Comparison of ENCODE assay signal across 17 cellular contexts in genomic region chr2:196729418-196729817, GRCh38.
DNase-seq lines count a peak whose midpoint lies in the region; ATAC-seq, FAIRE-seq and TF ChIP-seq lines count a peak whose summit lies in the region.
"Had no signal": no experiment of that assay in that cellular context is flagged by ENCODE, and none has a peak within 500 bp of the region (broad histone marks: within the 10 kb centered on the region; RNA-seq: fewer than 3 reads in every experiment).

No MANE protein-coding gene starts in this region.

- peak overlapping the region; percentile 76 for H3K27ac ChIP-seq in HepG2 (ENCODE audit: extremely low read length, insufficient read depth, low read length)
- H3K27ac ChIP-seq in mammary epithelial cell (ENCODE audit: insufficient read depth, low read depth, low read length): no peak overlapping the region
- H3K27ac ChIP-seq: 22Rv1, BLaER1 had no signal

- H2AFZ ChIP-seq in HepG2 (ENCODE audit: low read length) (peak overlapping the region; percentile 55), mammary epithelial cell (ENCODE audit: low read depth, low read length) (no peak overlapping the region)
- H2AFZ ChIP-seq: GM23338 had no signal

- H3K4me2 ChIP-seq in HepG2 (ENCODE audit: low read depth, low read length): peak overlapping the region; percentile 41
- no peak overlapping the region for H3K4me2 ChIP-seq in mammary epithelial cell (ENCODE audit: insufficient read depth, low read depth, low read length)
- H3K4me2 ChIP-seq: BLaER1, GM23338 had no signal

- CTCF ChIA-PET in HepG2 (lab: Yijun Ruan, JAX; ENCODE audit: low intra/inter-chr PET ratio, low total read pairs): no interaction called here
- CTCF ChIA-PET in mammary epithelial cell (lab: Charles Lee; ENCODE audit: low non-redundant PET): no interaction called here

- H3K9ac ChIP-seq in HepG2 (ENCODE audit: insufficient read depth, low read depth, low read length) (no peak overlapping the region), mammary epithelial cell (ENCODE audit: insufficient read depth, low read length) (no peak overlapping the region)
- H3K9ac ChIP-seq: BLaER1 had no signal

- H3K4me1 ChIP-seq in HepG2 (ENCODE audit: insufficient read depth, low read length) (peaks cover 21% of the 10 kb centered on the region), mammary epithelial cell (ENCODE audit: insufficient read depth, low read length) (no peaks in the 10 kb centered on the region)
- H3K4me1 ChIP-seq: BLaER1 had no signal

- TF ChIP-seq EP300 in HepG2 (IDR thresholded peaks at IDR 0.05; ENCODE audit: low read depth in 2 of 2, low read length in 2 of 2) (peak in 1 of 2 experiments; percentile 59; a peak in 1 of 4 replicates), HepG2 (CRISPR knock-in tag; IDR thresholded peaks at IDR 0.05; ENCODE audit: borderline replicate concordance) (no peak)

- H4K20me1 ChIP-seq in HepG2 (ENCODE audit: insufficient read depth, low read length): no peaks in the 10 kb centered on the region
- H4K20me1 ChIP-seq in mammary epithelial cell (ENCODE audit: insufficient read depth, low read length): no peaks in the 10 kb centered on the region
- H4K20me1 ChIP-seq: BLaER1 had no signal

- no peak for TF ChIP-seq RAD21 in HepG2 (CRISPR knock-in tag; IDR thresholded peaks at IDR 0.05)

- POLR2A ChIA-PET in HepG2 (lab: Yijun Ruan, JAX): interaction anchor here (1.2 to 2.0 kb wide), 4 partner anchors 10 to 90 kb away, joined by 3 to 10 read pairs (median 6); partner anchors contain the start of genes CCDC150 and GTF3C3

- intact Hi-C loops in HepG2 (cut with micrococcal nuclease; ENCODE audit: unreplicated experiment): no loop called here
- intact Hi-C loops in mammary epithelial cell (cut with micrococcal nuclease): no loop called here

- BruUV-seq in HepG2 (replicated peaks; lab: Mats Ljungman, UMichigan): no TSS peak
- BruUV-seq in mammary epithelial cell (replicated peaks; lab: Mats Ljungman, UMichigan): no TSS peak

- no peak for TF ChIP-seq POLR2A in HepG2 (IDR thresholded peaks at IDR 0.05; ENCODE audit: insufficient read depth in 1 of 2, low read depth in 2 of 2, low read length in 2 of 2)

- no peak for TF ChIP-seq CTCF in HepG2 (CRISPR knock-in tag; IDR thresholded peaks at IDR 0.05)
- no peak for TF ChIP-seq CTCF in mammary epithelial cell (conservative IDR thresholded peaks at IDR 0.05 in 1 of 2, IDR thresholded peaks at IDR 0.05 in 1 of 2; ENCODE audit: extremely low read depth in 1 of 2, insufficient read depth in 1 of 2, low read depth in 1 of 2, low read length in 2 of 2)

- H3K27me3 ChIP-seq in HepG2 (ENCODE audit: control insufficient read depth in 1 of 2, insufficient read depth in 2 of 2, low read length in 2 of 2) (no peaks in the 10 kb centered on the region), mammary epithelial cell (ENCODE audit: insufficient read depth, low read length) (no peaks in the 10 kb centered on the region)
- H3K27me3 ChIP-seq: BLaER1 had no signal

- H3K4me3 ChIP-seq in HepG2 (replicated peaks in 1 of 3; ENCODE audit: insufficient read depth in 1 of 3, low read depth in 2 of 3, low read length in 3 of 3) (no peak overlapping the region; a peak in 1 of 6 replicates), mammary epithelial cell (replicated peaks in 1 of 3; ENCODE audit: insufficient read depth in 1 of 3, low read depth in 2 of 3, low read length in 3 of 3) (no peak overlapping the region)
- H3K4me3 ChIP-seq: BLaER1, GM12878, GM23338 had no signal

- ATAC-seq in HepG2: peak; percentile 99
- no peak for ATAC-seq in GM19397 (IDR thresholded peaks at IDR 0.05; ENCODE audit: unreplicated experiment)
- ATAC-seq: GM12878, GM23338 had no signal

- H3K79me2 ChIP-seq in HepG2 (ENCODE audit: insufficient read depth, low read length) (no peaks in the 10 kb centered on the region), mammary epithelial cell (ENCODE audit: insufficient read depth, low read length) (no peaks in the 10 kb centered on the region)

- in situ Hi-C loops in HepG2 (cut with HindIII; ENCODE audit: extremely low pct_ligation_motif_present, low pct_unique_long_range_greater_than_20kb): no loop called here
- in situ Hi-C loops in mammary epithelial cell (cut with MboI; ENCODE audit: low sequenced_read_pairs in 2 of 2): no loop called here

- peak; percentile 90 for FAIRE-seq in HepG2 (lab: Jason Lieb, UNC)
- FAIRE-seq: GM12878, GM18507 had no signal

- H3K9me3 ChIP-seq in HepG2 (ENCODE audit: low read length) (no peaks in the 10 kb centered on the region), mammary epithelial cell (replicated peaks; ENCODE audit: insufficient read depth, low read length) (no peaks in the 10 kb centered on the region)

- DNase-seq in DMS53 (lab: John Stamatoyannopoulos, UW): peak; percentile 36
- DNase-seq in DMS53 treated with DMSO at 0.1 percent for 48 hours (lab: John Stamatoyannopoulos, UW; ENCODE audit: unreplicated experiment): no peak
- peak; percentile 92 for DNase-seq in HepG2 (ENCODE audit: low spot score)
- peak; percentile 54 for DNase-seq in mucosa of gallbladder (ENCODE audit: low spot score)
- no peak for DNase-seq in activated CD4-positive, CD25-positive, alpha-beta regulatory T cell (lab: John Stamatoyannopoulos, UW)
- DNase-seq in NCI-H1105 treated with DMSO at 0.1 percent for 48 hours (lab: John Stamatoyannopoulos, UW): no peak
- no peak for DNase-seq in mammary epithelial cell
- DNase-seq: AML-193; CD8-positive, alpha-beta memory T cell; DMS79; H7 had no signal

- peaks cover 0 to 18% of the 10 kb centered on the region in 2 experiments; a peak in 3 of 5 replicates for H3K36me3 ChIP-seq in HepG2 (replicated peaks in 1 of 2; ENCODE audit: control insufficient read depth in 1 of 2, insufficient read depth in 2 of 2, low read length in 2 of 2)
- H3K36me3 ChIP-seq in mammary epithelial cell (ENCODE audit: insufficient read depth, low read length): peaks cover 3% of the 10 kb centered on the region

- 2% methylated on average over 2 of the region's 2 CpGs for WGBS in HepG2 (ENCODE audit: low lambda C conversion rate)
- 82% methylated on average over 2 of the region's 2 CpGs for WGBS in mammary epithelial cell (ENCODE audit: low coverage, missing lambda C conversion rate)

- dilution Hi-C loops in mammary epithelial cell (cut with HindIII; ENCODE audit: low sequenced_read_pairs): no loop called here

TF ChIP-seq in HepG2, 621 proteins besides CTCF, POLR2A, EP300 and RAD21 (continues in another document):
- TF ChIP-seq HDAC2 (CRISPR knock-in tag; IDR thresholded peaks at IDR 0.05) (peak; percentile 63; the same call in 1 of the 2 replicates), ZNF619 (CRISPR knock-in tag; IDR thresholded peaks at IDR 0.05) (no peak), ATF7-NPFF (CRISPR knock-in tag; IDR thresholded peaks at IDR 0.05; ENCODE audit: low read depth) (0 out of 2 replicates have a peak, but pooled peaks have one; percentile 31), CSRNP1 (CRISPR knock-in tag; IDR thresholded peaks at IDR 0.05) (no peak), SOX5 (CRISPR knock-in tag; IDR thresholded peaks at IDR 0.05; ENCODE audit: borderline replicate concordance) (peak; percentile 56; the same call in 1 of the 2 replicates), MED1 (CRISPR knock-in tag; IDR thresholded peaks at IDR 0.05) (peak; percentile 60), SOX13 (IDR thresholded peaks at IDR 0.05) (no peak), SOX13 (CRISPR knock-in tag; conservative IDR thresholded peaks at IDR 0.05 in 1 of 2, IDR thresholded peaks at IDR 0.05 in 1 of 2) (peak in 1 of 2 experiments; percentile 61; a peak in 1 of 4 replicates), ZSCAN30 (CRISPR knock-in tag; IDR thresholded peaks at IDR 0.05) (no peak), TBX2 (CRISPR knock-in tag; IDR thresholded peaks at IDR 0.05; ENCODE audit: borderline replicate concordance) (peak; percentile 78; the same call in 1 of the 2 replicates), TGIF2 (CRISPR knock-in tag; IDR thresholded peaks at IDR 0.05) (no peak)
- TF ChIP-seq, protein P1, sequence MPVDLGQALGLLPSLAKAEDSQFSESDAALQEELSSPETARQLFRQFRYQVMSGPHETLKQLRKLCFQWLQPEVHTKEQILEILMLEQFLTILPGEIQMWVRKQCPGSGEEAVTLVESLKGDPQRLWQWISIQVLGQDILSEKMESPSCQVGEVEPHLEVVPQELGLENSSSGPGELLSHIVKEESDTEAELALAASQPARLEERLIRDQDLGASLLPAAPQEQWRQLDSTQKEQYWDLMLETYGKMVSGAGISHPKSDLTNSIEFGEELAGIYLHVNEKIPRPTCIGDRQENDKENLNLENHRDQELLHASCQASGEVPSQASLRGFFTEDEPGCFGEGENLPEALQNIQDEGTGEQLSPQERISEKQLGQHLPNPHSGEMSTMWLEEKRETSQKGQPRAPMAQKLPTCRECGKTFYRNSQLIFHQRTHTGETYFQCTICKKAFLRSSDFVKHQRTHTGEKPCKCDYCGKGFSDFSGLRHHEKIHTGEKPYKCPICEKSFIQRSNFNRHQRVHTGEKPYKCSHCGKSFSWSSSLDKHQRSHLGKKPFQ (CRISPR knock-in tag; IDR thresholded peaks at IDR 0.05; ENCODE audit: insufficient replicate concordance): no peak

Comparison
In these comparisons a context has a peak if more than half of its experiments do, and no peak if none do; other contexts are left out.
1. DNase-seq: peak in DMS53 (single experiment), HepG2 (single experiment) and mucosa of gallbladder (single experiment); none in DMS53 treated with DMSO at 0.1 percent for 48 hours (single experiment), activated CD4-positive, CD25-positive, alpha-beta regulatory T cell (0 of 4), NCI-H1105 treated with DMSO at 0.1 percent for 48 hours (single experiment) and mammary epithelial cell (single experiment).